In genomic region chr10:104681485-104681884, GRCh38 we compare ENCODE assay signal across 21 cellular contexts. TPM values are rescaled to one million over a fixed set of nuclear protein-coding genes. Genes with fewer than 3 reads are reported as not detected.
A peak's percentile ranks its signal among the peaks of the same experiment; 100 is the strongest.
DNase-seq lines count a peak whose midpoint lies in the region; ATAC-seq, FAIRE-seq and TF ChIP-seq lines count a peak whose summit lies in the region.
"Had no signal": no experiment of that assay in that cellular context is flagged by ENCODE, and none has a peak within 500 bp of the region (broad histone marks: within the 10 kb centered on the region; RNA-seq: fewer than 3 reads in every experiment).

No MANE protein-coding gene starts in this region.

- H3K18ac ChIP-seq in H1 (ENCODE audit: extremely low read depth, low read length) (peak overlapping the region; percentile 93; the same call in 1 of the 2 replicates), mesendoderm (ENCODE audit: low read length) (no peak overlapping the region)

- H3K4me3 ChIP-seq in NT2/D1 (ENCODE audit: insufficient read length, low read depth) (peak overlapping the region; percentile 41), H1 (ENCODE audit: extremely low read depth in 1 of 4, insufficient read depth in 2 of 4, low read depth in 3 of 4, low read length in 4 of 4) (peak overlapping the region; percentile 40 to 62 (median 52); a peak in 5 of 8 replicates), mesendoderm (ENCODE audit: low read length) (no peak overlapping the region), stomach smooth muscle (ENCODE audit: low read length in 2 of 2) (peak overlapping the region; percentile 53 to 60)

- WGBS in H1 (ENCODE audit: extremely low coverage in 1 of 2, insufficient coverage in 1 of 2, insufficient read length in 1 of 2, insufficient replicate concordance in 2 of 2, low coverage in 1 of 2, low lambda C conversion rate in 2 of 2, missing lambda C conversion rate in 1 of 2), 2 experiments, result 89% methylated on average over 2 of the region's 2 CpGs; no CpG with 5 or more reads in 1 of the 2 experiments
- no CpG with 5 or more reads among the region's 2 CpGs for WGBS in mesendoderm (ENCODE audit: extremely low coverage, insufficient coverage, low lambda C conversion rate)

- H3K4me1 ChIP-seq in NT2/D1 (ENCODE audit: insufficient read depth, insufficient read length) (no peaks in the 10 kb centered on the region), H1 (replicated peaks in 1 of 4; ENCODE audit: control insufficient read depth in 3 of 4, insufficient read depth in 4 of 4, low read length in 3 of 4) (peaks cover 0 to 7% (median 3%) of the 10 kb centered on the region in 4 experiments; a peak in 4 of 7 replicates), mesendoderm (ENCODE audit: control insufficient read depth, low read depth, low read length) (no peaks in the 10 kb centered on the region), stomach smooth muscle (ENCODE audit: control insufficient read depth, insufficient read depth, low read length) (peaks cover 4% of the 10 kb centered on the region)

- no peak overlapping the region for H4K8ac ChIP-seq in H1 (ENCODE audit: extremely low read depth, insufficient read depth, low read length)
- no peak overlapping the region for H4K8ac ChIP-seq in mesendoderm (ENCODE audit: low read depth, low read length)

- TF ChIP-seq EP300 in H1 (IDR thresholded peaks at IDR 0.05; ENCODE audit: borderline replicate concordance in 1 of 2, low read depth in 2 of 2, low read length in 2 of 2), result no peak

- H3K27ac ChIP-seq in H1 (ENCODE audit: low read depth, low read length) (no peak overlapping the region), mesendoderm (ENCODE audit: low read depth, low read length) (no peak overlapping the region), stomach smooth muscle (ENCODE audit: low read length) (no peak overlapping the region)
- H3K27ac ChIP-seq: GM23248 had no signal

- H3K9ac ChIP-seq in NT2/D1 (ENCODE audit: insufficient read length, low read depth), result peak overlapping the region; percentile 77
- H3K9ac ChIP-seq in H1 (replicated peaks in 1 of 4; ENCODE audit: extremely low read depth in 1 of 4, low read depth in 3 of 4, low read length in 3 of 4), result no peak overlapping the region
- H3K9ac ChIP-seq in mesendoderm (ENCODE audit: low read length), result peak overlapping the region; percentile 65
- no peak overlapping the region for H3K9ac ChIP-seq in stomach smooth muscle (ENCODE audit: low read length in 2 of 2)
- H3K9ac ChIP-seq: GM23248 had no signal

- H2BK120ac ChIP-seq in H1 (replicated peaks; ENCODE audit: low read depth, low read length) (no peak overlapping the region), mesendoderm (ENCODE audit: low read depth, low read length) (no peak overlapping the region)

- TF ChIP-seq CTCF in H1 (IDR thresholded peaks at IDR 0.05; ENCODE audit: control extremely low read depth in 1 of 3, insufficient read depth in 1 of 3, low read depth in 1 of 3, low read length in 3 of 3), result no peak

- H2AFZ ChIP-seq in H1 (ENCODE audit: low read length), result peak overlapping the region; percentile 99

- H4K91ac ChIP-seq in H1 (replicated peaks; ENCODE audit: insufficient read length, low read length), result no peak overlapping the region

- H2AK5ac ChIP-seq in H1 (ENCODE audit: low read depth, low read length), result no peak overlapping the region
- no peak overlapping the region for H2AK5ac ChIP-seq in mesendoderm (ENCODE audit: low read length)

- H3K56ac ChIP-seq in H1 (replicated peaks; ENCODE audit: insufficient read length, low read depth, low read length), result no peak overlapping the region
- peak overlapping the region; percentile 84 for H3K56ac ChIP-seq in mesendoderm (ENCODE audit: low read length)

- H3K23ac ChIP-seq in H1 (ENCODE audit: insufficient read length), result no peak overlapping the region
- no peak overlapping the region for H3K23ac ChIP-seq in mesendoderm (ENCODE audit: low read length)

- H3K4ac ChIP-seq in H1 (replicated peaks; ENCODE audit: insufficient read length, low read depth, low read length), result no peak overlapping the region
- H3K4ac ChIP-seq in mesendoderm (ENCODE audit: low read depth, low read length), result no peak overlapping the region

- peaks cover 8% of the 10 kb centered on the region; the same call in 1 of the 2 replicates for H3K23me2 ChIP-seq in H1 (ENCODE audit: low read depth, low read length)

- H4K20me1 ChIP-seq in H1 (replicated peaks in 1 of 2; ENCODE audit: control insufficient read depth in 1 of 2, insufficient read depth in 2 of 2, low read length in 2 of 2), result no peaks in the 10 kb centered on the region

- no peak for TF ChIP-seq POLR2A in H1 (IDR thresholded peaks at IDR 0.05; ENCODE audit: control extremely low read depth in 1 of 2, low read depth in 2 of 2, low read length in 2 of 2)

- H3K79me2 ChIP-seq in H1 (ENCODE audit: control insufficient read depth in 1 of 2, insufficient read depth in 2 of 2, low read length in 2 of 2) (no peaks in the 10 kb centered on the region), mesendoderm (ENCODE audit: control insufficient read depth, insufficient read depth, low read length) (no peaks in the 10 kb centered on the region)

- H2BK15ac ChIP-seq in H1 (ENCODE audit: low read length) (no peak overlapping the region), mesendoderm (replicated peaks; ENCODE audit: low read depth) (no peak overlapping the region)

- H2BK20ac ChIP-seq in H1 (ENCODE audit: low read length), result no peak overlapping the region

- DNase-seq in NT2/D1 (ENCODE audit: low read depth, low spot score) (no peak), H1 (ENCODE audit: low read depth in 1 of 2, low spot score in 2 of 2) (no peak), mesendoderm (no peak), NCI-H774 (lab: John Stamatoyannopoulos, UW) (no peak)
- no peak for DNase-seq in activated CD4-positive, alpha-beta T cell treated with anti-CD3 and anti-CD28 coated beads for 48 hours
- DNase-seq: activated effector memory CD4-positive, alpha-beta T cell treated with Interleukin-2 at 50 U/mL for 16 hours; amniotic stem cell; kidney; NCI-H1694 treated with DMSO at 0.1 percent for 48 hours; SHP77; stimulated activated CD4-positive, alpha-beta T cell treated with anti-CD3 and anti-CD28 coated beads, Interleukin-15, amount 100 ng/mL, for 24 hours; stimulated activated naive CD8-positive, alpha-beta T cell treated with anti-CD3 and anti-CD28 coated beads, Interleukin-15, amount 100 ng/mL, for 72 hours had no signal

- no peak overlapping the region for H2BK5ac ChIP-seq in H1 (ENCODE audit: low read depth, low read length)
- no peak overlapping the region for H2BK5ac ChIP-seq in mesendoderm (ENCODE audit: low read length)

- ATAC-seq in GM21576 (IDR thresholded peaks at IDR 0.05; ENCODE audit: unreplicated experiment), result no peak
- ATAC-seq: stimulated activated naive CD8-positive, alpha-beta T cell treated with anti-CD3 and anti-CD28 coated beads, Interleukin-15, amount 100 ng/mL, for 72 hours had no signal

- H3K4me2 ChIP-seq in H1 (ENCODE audit: insufficient read depth in 1 of 2, low read depth in 2 of 2, low read length in 2 of 2) (peak overlapping the region; percentile 92 to 97), mesendoderm (ENCODE audit: low read length) (peak overlapping the region; percentile 60)

- FAIRE-seq in H1 (lab: Jason Lieb, UNC), result no peak
- FAIRE-seq: colon, G401.6, GM12892, HTR-8/SVneo, kidney had no signal

- H3K36me3 ChIP-seq in NT2/D1 (ENCODE audit: insufficient read depth, insufficient read length, low read length), result no peaks in the 10 kb centered on the region
- no peaks in the 10 kb centered on the region for H3K36me3 ChIP-seq in H1 (ENCODE audit: control insufficient read depth in 2 of 4, insufficient read depth in 4 of 4, low read length in 3 of 4)
- no peaks in the 10 kb centered on the region for H3K36me3 ChIP-seq in mesendoderm (ENCODE audit: control insufficient read depth, insufficient read depth, low read length)
- H3K36me3 ChIP-seq in stomach smooth muscle (ENCODE audit: control insufficient read depth in 2 of 2, insufficient read depth in 2 of 2, low read length in 2 of 2), result no peaks in the 10 kb centered on the region
- H3K36me3 ChIP-seq: MG63 had no signal

- H4K5ac ChIP-seq in H1 (ENCODE audit: insufficient read length, low read depth, low read length), result no peak overlapping the region
- H4K5ac ChIP-seq in mesendoderm (ENCODE audit: low read length), result no peak overlapping the region

- no peak overlapping the region for H3K14ac ChIP-seq in H1 (ENCODE audit: insufficient read length)

- TF ChIP-seq RAD21 in H1 (IDR thresholded peaks at IDR 0.05 in 1 of 2, conservative IDR thresholded peaks at IDR 0.05 in 1 of 2; ENCODE audit: low read depth in 2 of 2, low read length in 2 of 2), result no peak

- POLR2A ChIA-PET in H1 (lab: Charles Lee; ENCODE audit: partially characterized antibody), result interaction anchor here (0.6 to 0.8 kb wide), 2 partner anchors 9 to 372 kb away, joined by 3 read pairs; no protein-coding TSS in a partner anchor

- CTCF ChIA-PET in H1 (lab: Charles Lee; ENCODE audit: partially characterized antibody), result interaction anchor here (1.2 kb wide), 2 partner anchors 52 to 244 kb away, joined by 3 read pairs; no protein-coding TSS in a partner anchor

- H3K27me3 ChIP-seq in NT2/D1 (ENCODE audit: insufficient read depth, insufficient read length), result peaks cover 8% of the 10 kb centered on the region
- peaks cover 0 to 6% (median 2%) of the 10 kb centered on the region in 4 experiments; a peak in 4 of 7 replicates for H3K27me3 ChIP-seq in H1 (replicated peaks in 1 of 4; ENCODE audit: control insufficient read depth in 3 of 4, extremely low read depth in 1 of 4, insufficient read depth in 3 of 4, low read length in 3 of 4)
- H3K27me3 ChIP-seq in mesendoderm (ENCODE audit: insufficient read depth, low read length, poor library complexity), result no peaks in the 10 kb centered on the region
- H3K27me3 ChIP-seq in stomach smooth muscle (ENCODE audit: control insufficient read depth in 1 of 2, insufficient read depth in 2 of 2, low read length in 2 of 2), result peaks cover 0 to 4% of the 10 kb centered on the region in 2 donors

- H3K9me3 ChIP-seq in NT2/D1 (ENCODE audit: insufficient read depth, low read length) (no peaks in the 10 kb centered on the region), H1 (ENCODE audit: insufficient read depth in 2 of 2, low read depth in 1 of 2, low read length in 1 of 2) (no peaks in the 10 kb centered on the region), stomach smooth muscle (ENCODE audit: control insufficient read depth in 2 of 2, low read length in 2 of 2) (no peaks in the 10 kb centered on the region)
- H3K9me3 ChIP-seq: MG63 had no signal

- H3K79me1 ChIP-seq in H1 (ENCODE audit: low read depth, low read length) (no peaks in the 10 kb centered on the region), mesendoderm (ENCODE audit: low read length) (no peaks in the 10 kb centered on the region)

- no peak overlapping the region for H2BK12ac ChIP-seq in H1 (ENCODE audit: low read depth, low read length)

RNA-seq across cellular contexts. Expression of gene SORCS3, which starts 40.4 kb away (rescaled TPM):
- total RNA-seq in H1 (2021; fragmentation: NEBNext Ultra II Directional; extraction: Animal tissue kit (Norgen Biotek cat#: 25700)), result 0.82 and 0.88 TPM in 2 replicates
- 0.25 and 0.26 TPM in 2 replicates for polyA plus RNA-seq in H1 (2011; rRNA removed)
- polyA plus RNA-seq in H1 (2011; cell fraction: cytosol; rRNA removed), result 0.32 TPM
- 0.67 TPM for polyA plus RNA-seq in H1 (2011; cell fraction: nucleus; rRNA removed)
- polyA plus RNA-seq in H1 (2012, experiment 1 of 2), result 0.20 to 0.30 TPM (median 0.27 TPM) in 4 replicates
- polyA plus RNA-seq in H1 (2012, experiment 2 of 2), result not detected
- polyA plus RNA-seq in H1 (2013, experiment 1 of 2), result 0.49 TPM
- 0.52 TPM for polyA plus RNA-seq in H1 (2013, experiment 2 of 2)
- 0.80 and 1.5 TPM in 2 replicates for polyA minus RNA-seq in H1 (2011; rRNA and poly(A)+ RNA removed)
- 0.73 TPM for polyA minus RNA-seq in H1 (2011; cell fraction: cytosol; rRNA and poly(A)+ RNA removed)
- polyA minus RNA-seq in H1 (2011; cell fraction: nucleus; rRNA and poly(A)+ RNA removed), result 1.9 TPM
- 0.07 TPM for polyA plus RNA-seq in mesendoderm (2013, experiment 1 of 2)
- polyA plus RNA-seq in mesendoderm (2013, experiment 2 of 2), result 0.04 TPM
- total RNA-seq: GM23248, NCI-H460 had no signal
- polyA plus RNA-seq: GM23248 had no signal

Comparison
In these comparisons a context has a peak if more than half of its experiments do, and no peak if none do; other contexts are left out.
1. H3K9ac ChIP-seq: peak in NT2/D1 (single experiment) and mesendoderm (single experiment); none in H1 (0 of 4) and stomach smooth muscle (0 of 2).